Comparison of ENCODE assay signal across 9 cellular contexts in genomic region chr4:14178421-14178820, GRCh38.
DNase-seq lines count a peak whose midpoint lies in the region; ATAC-seq and FAIRE-seq lines count a peak whose summit lies in the region.
"Had no signal": no experiment of that assay in that cellular context is flagged by ENCODE, and none has a peak within 500 bp of the region (broad histone marks: within the 10 kb centered on the region; RNA-seq: fewer than 3 reads in every experiment).

No MANE protein-coding gene starts in this region.

- peak; percentile 83 for ATAC-seq in GM21528 (IDR thresholded peaks at IDR 0.05; ENCODE audit: low FRiP score, unreplicated experiment)

- FAIRE-seq in urothelium cell line (lab: Jason Lieb, UNC), result no peak

- H3K27me3 ChIP-seq in SJCRH30, result no peaks in the 10 kb centered on the region

- DNase-seq in ELR (ENCODE audit: low read depth) (peak; percentile 74), HS-5 (ENCODE audit: low read depth) (peak; percentile 34), dermis blood vessel endothelial cell (peak; percentile 66), urothelium cell line (ENCODE audit: low spot score) (peak; percentile 2), NCI-H2081 treated with DMSO at 0.1 percent for 48 hours (lab: John Stamatoyannopoulos, UW) (no peak), SJCRH30 (no peak), UCSD-AML1 (lab: John Stamatoyannopoulos, UW; ENCODE audit: unreplicated experiment) (no peak)

- H3K9me3 ChIP-seq in SJCRH30 (replicated peaks), result no peaks in the 10 kb centered on the region

- no peak overlapping the region for H3K27ac ChIP-seq in SJCRH30
- H3K27ac ChIP-seq: PC-9 had no signal

- H3K4me1 ChIP-seq in SJCRH30, result no peaks in the 10 kb centered on the region

- H3K36me3 ChIP-seq in SJCRH30, result no peaks in the 10 kb centered on the region

- H3K4me3 ChIP-seq in SJCRH30, result no peak overlapping the region
- H3K4me3 ChIP-seq: PC-9 had no signal

Comparison
In these comparisons a context has a peak if more than half of its experiments do, and no peak if none do; other contexts are left out.
1. DNase-seq: peak in ELR (single experiment), HS-5 (single experiment), dermis blood vessel endothelial cell (single experiment) and urothelium cell line (single experiment); none in NCI-H2081 treated with DMSO at 0.1 percent for 48 hours (single experiment), SJCRH30 (0 of 2) and UCSD-AML1 (single experiment).